In genomic region chr12:124005736-124006581, GRCh38 we compare ENCODE assay signal across 9 cellular contexts. TPM values are rescaled to one million over a fixed set of nuclear protein-coding genes. Genes with fewer than 3 reads are reported as not detected.
DNase-seq lines count a peak whose midpoint lies in the region; ATAC-seq and TF ChIP-seq lines count a peak whose summit lies in the region.
"Had no signal": no experiment of that assay in that cellular context is flagged by ENCODE, and none has a peak within 500 bp of the region (broad histone marks: within the 10 kb centered on the region; RNA-seq: fewer than 3 reads in every experiment).

No MANE protein-coding gene starts in this region.

- H3K4me1 Mint-ChIP-seq in CD4-positive, CD25-positive, alpha-beta regulatory T cell = peaks cover 8 to 32% (median 26%) of the 10 kb centered on the region in 4 donors

- H3K4me3 Mint-ChIP-seq in CD4-positive, CD25-positive, alpha-beta regulatory T cell = peak overlapping the region in 3 of 4 donors; percentile 0 to 63 (median 46)

- H3K9me3 Mint-ChIP-seq in CD4-positive, CD25-positive, alpha-beta regulatory T cell = no peaks in the 10 kb centered on the region

- ATAC-seq in CD4-positive, CD25-positive, alpha-beta regulatory T cell (ENCODE audit: low read depth in 2 of 2) = peak; percentile 43 to 47
- peak; percentile 49 for ATAC-seq in GM19372 (IDR thresholded peaks at IDR 0.05; ENCODE audit: low read depth, unreplicated experiment)
- ATAC-seq in left lobe of liver = peak; percentile 41
- ATAC-seq in HG03469 (IDR thresholded peaks at IDR 0.05; ENCODE audit: unreplicated experiment) = no peak

- no peaks in the 10 kb centered on the region for H3K27me3 ChIP-seq in CD4-positive, CD25-positive, alpha-beta regulatory T cell (ENCODE audit: control insufficient read depth, insufficient read depth, low read length)
- no peaks in the 10 kb centered on the region for H3K27me3 ChIP-seq in OCI-LY3 (ENCODE audit: low read depth, low read length)
- no peaks in the 10 kb centered on the region for H3K27me3 ChIP-seq in thyroid gland
- no peaks in the 10 kb centered on the region for H3K27me3 ChIP-seq in ovary

- H3K36me3 ChIP-seq in CD4-positive, CD25-positive, alpha-beta regulatory T cell (ENCODE audit: control insufficient read depth, insufficient read depth, low read length) = peaks cover 12% of the 10 kb centered on the region
- peaks cover 12% of the 10 kb centered on the region for H3K36me3 ChIP-seq in OCI-LY3 (replicated peaks; ENCODE audit: low read depth, low read length)
- H3K36me3 ChIP-seq in thyroid gland = peaks cover 0 to 8% of the 10 kb centered on the region in 2 donors
- no peaks in the 10 kb centered on the region for H3K36me3 ChIP-seq in ovary

- H3K27ac Mint-ChIP-seq in CD4-positive, CD25-positive, alpha-beta regulatory T cell = peak overlapping the region; percentile 63 to 87 (median 77)

- 92 to 94% methylated on average over 15 of the region's 15 CpGs for WGBS in thyroid gland, 2 donors
- WGBS in ovary, 3 donors = 84 to 88% (median 87%) methylated on average over 15 of the region's 15 CpGs

- H4K20me1 ChIP-seq in OCI-LY3 (ENCODE audit: insufficient read depth, low read length) = peaks cover 7% of the 10 kb centered on the region; the same call in 1 of the 2 replicates

- H3K27ac ChIP-seq in CD4-positive, CD25-positive, alpha-beta regulatory T cell (ENCODE audit: insufficient read depth, low read length, poor library complexity, severe bottlenecking) = no peak overlapping the region
- H3K27ac ChIP-seq in OCI-LY3 (ENCODE audit: low read length) (no peak overlapping the region), thyroid gland (no peak overlapping the region), ovary (no peak overlapping the region)

- TF ChIP-seq EP300 in ovary (IDR thresholded peaks at IDR 0.05) = no peak

- TF ChIP-seq CTCF in OCI-LY3 (IDR thresholded peaks at IDR 0.05; ENCODE audit: low read depth, low read length) = no peak
- TF ChIP-seq CTCF in thyroid gland (IDR thresholded peaks at IDR 0.05) = no peak
- TF ChIP-seq CTCF in foreskin fibroblast (IDR thresholded peaks at IDR 0.05; ENCODE audit: low read depth, low read length) = no peak
- no peak for TF ChIP-seq CTCF in ovary (IDR thresholded peaks at IDR 0.05)

- no peak for DNase-seq in CD4-positive, CD25-positive, alpha-beta regulatory T cell
- DNase-seq in left lobe of liver (ENCODE audit: low spot score) (no peak), thyroid gland (no peak), foreskin fibroblast (no peak), ovary (no peak)
- DNase-seq: NCI-H1436 had no signal

- H3K9ac ChIP-seq in OCI-LY3 (ENCODE audit: low read length) = no peak overlapping the region

- TF ChIP-seq POLR2A in thyroid gland (IDR thresholded peaks at IDR 0.05) (no peak), ovary (IDR thresholded peaks at IDR 0.05) (no peak)

- intact Hi-C loops in thyroid gland (cut with DNase I) (loop anchor here (10.0 kb wide), 1 partner anchor 101 kb away; no protein-coding TSS in a partner anchor), ovary (cut with DNase I) (no loop called here)

- peaks cover 13% of the 10 kb centered on the region for H3K4me1 ChIP-seq in CD4-positive, CD25-positive, alpha-beta regulatory T cell (ENCODE audit: control insufficient read depth, insufficient read depth, low read length, poor library complexity, severe bottlenecking)
- peaks cover 33% of the 10 kb centered on the region for H3K4me1 ChIP-seq in OCI-LY3 (ENCODE audit: low read length)
- peaks cover 0 to 25% of the 10 kb centered on the region in 2 donors for H3K4me1 ChIP-seq in thyroid gland
- no peaks in the 10 kb centered on the region for H3K4me1 ChIP-seq in ovary (ENCODE audit: insufficient read depth)

- H2AFZ ChIP-seq in OCI-LY3 (ENCODE audit: low read depth, low read length) = no peak overlapping the region

- H3K4me2 ChIP-seq in OCI-LY3 (ENCODE audit: low read length) = peak overlapping the region; percentile 28

- H3K79me2 ChIP-seq in OCI-LY3 (ENCODE audit: low read length) = peaks cover 5% of the 10 kb centered on the region; the same call in 1 of the 2 replicates

- peak overlapping the region; percentile 23 for H3K4me3 ChIP-seq in CD4-positive, CD25-positive, alpha-beta regulatory T cell (ENCODE audit: low read depth, low read length)
- H3K4me3 ChIP-seq in OCI-LY3 (ENCODE audit: low read length) (0 out of 2 replicates have a peak overlapping the region, but pooled peaks have one; percentile 0), thyroid gland (replicated peaks in 1 of 3) (no peak overlapping the region), foreskin fibroblast (ENCODE audit: low read depth in 1 of 2, low read length in 2 of 2) (no peak overlapping the region), ovary (no peak overlapping the region)

- H3K27me3 Mint-ChIP-seq in CD4-positive, CD25-positive, alpha-beta regulatory T cell = no peaks in the 10 kb centered on the region

- H3K36me3 Mint-ChIP-seq in CD4-positive, CD25-positive, alpha-beta regulatory T cell = peaks cover 7% of the 10 kb centered on the region

- H3K9me3 ChIP-seq in CD4-positive, CD25-positive, alpha-beta regulatory T cell (ENCODE audit: control insufficient read depth in 2 of 2, low read length in 2 of 2) = no peaks in the 10 kb centered on the region
- H3K9me3 ChIP-seq in OCI-LY3 (ENCODE audit: insufficient read depth, low read length) (no peaks in the 10 kb centered on the region), thyroid gland (no peaks in the 10 kb centered on the region), ovary (no peaks in the 10 kb centered on the region)

RNA-seq across cellular contexts. Expression of gene ZNF664, which starts 32.9 kb away (rescaled TPM):
- 24.5 TPM for total RNA-seq in CD4-positive, CD25-positive, alpha-beta regulatory T cell
- polyA plus RNA-seq in CD4-positive, CD25-positive, alpha-beta regulatory T cell = 10 to 100 TPM in 2 of 4 donors, 1 to 10 TPM in 2; 6.9 to 10.3 (median 9.5) TPM
- total RNA-seq in left lobe of liver (44.5 TPM), thyroid gland (100 to 1,000 TPM; 120 to 187 (median 138) TPM), ovary (10 to 100 TPM; 47.6 to 74.7 (median 67.8) TPM)
- polyA plus RNA-seq in ovary = 10 to 100 TPM; 33.5 to 52.5 TPM

RNA-seq across cellular contexts. Expression of gene CCDC92, which starts 33.3 kb away (rescaled TPM):
- 19.5 TPM for total RNA-seq in CD4-positive, CD25-positive, alpha-beta regulatory T cell
- 10 to 100 TPM; 12.9 to 24.1 (median 19.2) TPM for polyA plus RNA-seq in CD4-positive, CD25-positive, alpha-beta regulatory T cell
- total RNA-seq in left lobe of liver (21.2 TPM), thyroid gland (10 to 100 TPM; 26.6 to 47.0 (median 39.1) TPM), ovary (10 to 100 TPM; 13.9 to 51.0 (median 35.2) TPM)
- polyA plus RNA-seq in ovary = 10 to 100 TPM; 21.9 to 34.6 TPM

Comparison
In these comparisons a context has a peak if more than half of its experiments do, and no peak if none do; other contexts are left out.
1. H3K4me3 ChIP-seq: peak in CD4-positive, CD25-positive, alpha-beta regulatory T cell (single experiment) and OCI-LY3 (single experiment); none in thyroid gland (0 of 3), foreskin fibroblast (0 of 2) and ovary (single experiment).